ENCODE assay signal across 16 cellular contexts in genomic region chr15:85116494-85116893, GRCh38.
DNase-seq lines count a peak whose midpoint lies in the region; ATAC-seq and TF ChIP-seq lines count a peak whose summit lies in the region.
"Had no signal": no experiment of that assay in that cellular context is flagged by ENCODE, and none has a peak within 500 bp of the region (broad histone marks: within the 10 kb centered on the region; RNA-seq: fewer than 3 reads in every experiment).

No MANE protein-coding gene starts in this region.

- no peaks in the 10 kb centered on the region for H3K79me2 ChIP-seq in Karpas-422 (ENCODE audit: low read length)

- no peak overlapping the region for H3K4me3 Mint-ChIP-seq in activated T-helper 1 cell treated with anti-CD3 and anti-CD28 coated beads, Interleukin-12 subunit alpha, Interleukin-12 subunit beta, Interleukin-2, Interleukin-4 antibody, amounts not matched to agents 30 ng/mL and 10 ng/mL and 1 ng/mL, durations not matched to agents 14 hours and 24 hours and 36 hours
- H3K4me3 Mint-ChIP-seq in stimulated activated naive B cell treated with anti-CD40 and anti-IgM and Interleukin-4, amounts not matched to agents 10 μg/mL and 1 μg/mL and 100 μg/mL, for 72 hours, result no peak overlapping the region
- H3K4me3 Mint-ChIP-seq in endodermal cell, result no peak overlapping the region
- H3K4me3 Mint-ChIP-seq: CD4-positive, CD25-positive, alpha-beta regulatory T cell had no signal

- peak in 1 of 2 donors; percentile 44 for ATAC-seq in stimulated activated naive B cell treated with anti-CD40 and anti-IgM and Interleukin-4, amounts not matched to agents 10 μg/mL and 1 μg/mL and 100 μg/mL, for 72 hours (replicated peaks)
- no peak for ATAC-seq in body of pancreas

- no peaks in the 10 kb centered on the region for H3K27me3 Mint-ChIP-seq in activated T-helper 1 cell treated with anti-CD3 and anti-CD28 coated beads, Interleukin-12 subunit alpha, Interleukin-12 subunit beta, Interleukin-2, Interleukin-4 antibody, amounts not matched to agents 30 ng/mL and 10 ng/mL and 1 ng/mL, durations not matched to agents 14 hours and 24 hours and 36 hours (ENCODE audit: insufficient read depth)
- H3K27me3 Mint-ChIP-seq in stimulated activated naive B cell treated with anti-CD40 and anti-IgM and Interleukin-4, amounts not matched to agents 10 μg/mL and 1 μg/mL and 100 μg/mL, for 72 hours, result no peaks in the 10 kb centered on the region
- H3K27me3 Mint-ChIP-seq in endodermal cell (ENCODE audit: insufficient read depth), result no peaks in the 10 kb centered on the region
- H3K27me3 Mint-ChIP-seq: CD4-positive, CD25-positive, alpha-beta regulatory T cell had no signal

- H3K27ac ChIP-seq in Karpas-422 (ENCODE audit: low read length) (no peak overlapping the region), caudate nucleus (ENCODE audit: low read depth, low read length) (peak overlapping the region; percentile 60), endodermal cell (ENCODE audit: low read depth, low read length) (no peak overlapping the region), tibial artery (no peak overlapping the region), body of pancreas (no peak overlapping the region)
- H3K27ac ChIP-seq: Peyer's patch had no signal

- TF ChIP-seq CTCF in endodermal cell (conservative IDR thresholded peaks at IDR 0.05), result no peak
- no peak for TF ChIP-seq CTCF in tibial artery (IDR thresholded peaks at IDR 0.05)
- TF ChIP-seq CTCF in body of pancreas (IDR thresholded peaks at IDR 0.05), result no peak

- no peaks in the 10 kb centered on the region for H3K9me3 ChIP-seq in Karpas-422 (ENCODE audit: low read length)
- H3K9me3 ChIP-seq in endodermal cell (ENCODE audit: control insufficient read depth, low read length), result no peaks in the 10 kb centered on the region
- no peaks in the 10 kb centered on the region for H3K9me3 ChIP-seq in tibial artery
- no peaks in the 10 kb centered on the region for H3K9me3 ChIP-seq in body of pancreas
- H3K9me3 ChIP-seq: Peyer's patch had no signal

- TF ChIP-seq POLR2A in body of pancreas (IDR thresholded peaks at IDR 0.05), result no peak

- H3K27me3 ChIP-seq in Karpas-422 (ENCODE audit: low read length), result no peaks in the 10 kb centered on the region
- H3K27me3 ChIP-seq in endodermal cell (ENCODE audit: control insufficient read depth, insufficient read depth, low read length, poor library complexity, severe bottlenecking), result no peaks in the 10 kb centered on the region
- no peaks in the 10 kb centered on the region for H3K27me3 ChIP-seq in tibial artery
- H3K27me3 ChIP-seq in body of pancreas, result no peaks in the 10 kb centered on the region
- H3K27me3 ChIP-seq: Peyer's patch had no signal

- no peaks in the 10 kb centered on the region for H3K36me3 ChIP-seq in Karpas-422 (ENCODE audit: insufficient read depth, low read length)
- peaks cover 5% of the 10 kb centered on the region for H3K36me3 ChIP-seq in endodermal cell (ENCODE audit: control insufficient read depth, insufficient read depth, low read length)
- peaks cover 26 to 75% (median 54%) of the 10 kb centered on the region in 3 donors for H3K36me3 ChIP-seq in tibial artery
- H3K36me3 ChIP-seq in body of pancreas (replicated peaks in 1 of 2; ENCODE audit: insufficient read depth in 1 of 2, low read depth in 2 of 2), result peaks cover 0 to 11% of the 10 kb centered on the region in 2 donors

- peaks cover 2% of the 10 kb centered on the region for H3K9me3 Mint-ChIP-seq in activated T-helper 1 cell treated with anti-CD3 and anti-CD28 coated beads, Interleukin-12 subunit alpha, Interleukin-12 subunit beta, Interleukin-2, Interleukin-4 antibody, amounts not matched to agents 30 ng/mL and 10 ng/mL and 1 ng/mL, durations not matched to agents 14 hours and 24 hours and 36 hours
- no peaks in the 10 kb centered on the region for H3K9me3 Mint-ChIP-seq in stimulated activated naive B cell treated with anti-CD40 and anti-IgM and Interleukin-4, amounts not matched to agents 10 μg/mL and 1 μg/mL and 100 μg/mL, for 72 hours
- H3K9me3 Mint-ChIP-seq in endodermal cell, result no peaks in the 10 kb centered on the region
- H3K9me3 Mint-ChIP-seq: CD4-positive, CD25-positive, alpha-beta regulatory T cell had no signal

- H3K4me2 ChIP-seq in Karpas-422 (ENCODE audit: low read depth, low read length, poor library complexity, severe bottlenecking), result no peak overlapping the region

- H3K9ac ChIP-seq in Karpas-422 (ENCODE audit: low read length) (no peak overlapping the region), endodermal cell (ENCODE audit: extremely low read depth, low read length, poor library complexity, severe bottlenecking) (no peak overlapping the region)

- no peaks in the 10 kb centered on the region for H4K20me1 ChIP-seq in Karpas-422 (ENCODE audit: insufficient read depth, low read depth, low read length)

- peak overlapping the region; percentile 27 for H3K27ac Mint-ChIP-seq in activated T-helper 1 cell treated with anti-CD3 and anti-CD28 coated beads, Interleukin-12 subunit alpha, Interleukin-12 subunit beta, Interleukin-2, Interleukin-4 antibody, amounts not matched to agents 30 ng/mL and 10 ng/mL and 1 ng/mL, durations not matched to agents 14 hours and 24 hours and 36 hours
- peak overlapping the region; percentile 65 for H3K27ac Mint-ChIP-seq in stimulated activated naive B cell treated with anti-CD40 and anti-IgM and Interleukin-4, amounts not matched to agents 10 μg/mL and 1 μg/mL and 100 μg/mL, for 72 hours
- H3K27ac Mint-ChIP-seq in endodermal cell, result no peak overlapping the region

- peak; percentile 25 for DNase-seq in Karpas-422
- DNase-seq in activated T-helper 1 cell treated with anti-CD3 and anti-CD28 coated beads, Interleukin-12 subunit alpha, Interleukin-12 subunit beta, Interleukin-2, Interleukin-4 antibody, amounts not matched to agents 30 ng/mL and 10 ng/mL and 1 ng/mL, durations not matched to agents 14 hours and 24 hours and 36 hours (ENCODE audit: low spot score), result no peak
- DNase-seq in caudate nucleus (lab: John Stamatoyannopoulos, UW), result no peak
- DNase-seq in stimulated activated naive B cell treated with anti-CD40 and anti-IgM and Interleukin-4, amounts not matched to agents 10 μg/mL and 1 μg/mL and 100 μg/mL, for 72 hours, result no peak
- no peak for DNase-seq in endodermal cell
- no peak for DNase-seq in tibial artery
- no peak for DNase-seq in body of pancreas
- DNase-seq: CD4-positive, CD25-positive, alpha-beta regulatory T cell; DMS79; MV-4-11; NCI-H1694; NCI-H2081; NCI-H2171; NCI-H345; NCI-H524 treated with DMSO at 0.1 percent for 48 hours; Peyer's patch had no signal

- 92 to 100% methylated on average over 1 to 3 of the region's 3 CpGs for WGBS in endodermal cell (ENCODE audit: insufficient coverage in 1 of 2, insufficient read length in 1 of 2), 2 experiments
- 94 to 95% methylated on average over 3 of the region's 3 CpGs for WGBS in body of pancreas, 2 donors

- H3K4me1 ChIP-seq in Karpas-422 (ENCODE audit: low read length) (no peaks in the 10 kb centered on the region), endodermal cell (ENCODE audit: control insufficient read depth, insufficient read depth, low read length) (no peaks in the 10 kb centered on the region), tibial artery (no peaks in the 10 kb centered on the region), body of pancreas (no peaks in the 10 kb centered on the region)
- H3K4me1 ChIP-seq: Peyer's patch had no signal

- intact Hi-C loops in activated T-helper 1 cell treated with anti-CD3 and anti-CD28 coated beads, Interleukin-12 subunit alpha, Interleukin-12 subunit beta, Interleukin-2, Interleukin-4 antibody, amounts not matched to agents 30 ng/mL and 10 ng/mL and 1 ng/mL, durations not matched to agents 14 hours and 24 hours and 36 hours (cut with micrococcal nuclease), result no loop called here
- intact Hi-C loops in tibial artery (cut with DNase I; ENCODE audit: low total_unique reads), result no loop called here
- intact Hi-C loops in body of pancreas (cut with DNase I), result no loop called here

- H3K36me3 Mint-ChIP-seq in activated T-helper 1 cell treated with anti-CD3 and anti-CD28 coated beads, Interleukin-12 subunit alpha, Interleukin-12 subunit beta, Interleukin-2, Interleukin-4 antibody, amounts not matched to agents 30 ng/mL and 10 ng/mL and 1 ng/mL, durations not matched to agents 14 hours and 24 hours and 36 hours (ENCODE audit: low read depth), result peaks cover 22% of the 10 kb centered on the region
- peaks cover 49 to 65% of the 10 kb centered on the region in 2 donors for H3K36me3 Mint-ChIP-seq in stimulated activated naive B cell treated with anti-CD40 and anti-IgM and Interleukin-4, amounts not matched to agents 10 μg/mL and 1 μg/mL and 100 μg/mL, for 72 hours
- peaks cover 14% of the 10 kb centered on the region for H3K36me3 Mint-ChIP-seq in endodermal cell (ENCODE audit: low read depth)

- no peaks in the 10 kb centered on the region for H3K9me2 ChIP-seq in Karpas-422 (replicated peaks; ENCODE audit: insufficient read depth, low read length)

- no peak overlapping the region for H3K4me3 ChIP-seq in Karpas-422 (ENCODE audit: low read length)
- H3K4me3 ChIP-seq in endodermal cell (ENCODE audit: low read length), result no peak overlapping the region
- no peak overlapping the region for H3K4me3 ChIP-seq in tibial artery
- no peak overlapping the region for H3K4me3 ChIP-seq in body of pancreas
- H3K4me3 ChIP-seq: Peyer's patch had no signal

- H3K4me1 Mint-ChIP-seq in activated T-helper 1 cell treated with anti-CD3 and anti-CD28 coated beads, Interleukin-12 subunit alpha, Interleukin-12 subunit beta, Interleukin-2, Interleukin-4 antibody, amounts not matched to agents 30 ng/mL and 10 ng/mL and 1 ng/mL, durations not matched to agents 14 hours and 24 hours and 36 hours (ENCODE audit: low read depth), result peaks cover 24% of the 10 kb centered on the region
- H3K4me1 Mint-ChIP-seq in stimulated activated naive B cell treated with anti-CD40 and anti-IgM and Interleukin-4, amounts not matched to agents 10 μg/mL and 1 μg/mL and 100 μg/mL, for 72 hours, result peaks cover 4 to 21% of the 10 kb centered on the region in 2 donors
- H3K4me1 Mint-ChIP-seq in endodermal cell, result no peaks in the 10 kb centered on the region

- no peak overlapping the region for H2AFZ ChIP-seq in Karpas-422 (ENCODE audit: low read length)
